Comparison of ENCODE assay signal across 8 cellular contexts in the genomic region with DNA sequence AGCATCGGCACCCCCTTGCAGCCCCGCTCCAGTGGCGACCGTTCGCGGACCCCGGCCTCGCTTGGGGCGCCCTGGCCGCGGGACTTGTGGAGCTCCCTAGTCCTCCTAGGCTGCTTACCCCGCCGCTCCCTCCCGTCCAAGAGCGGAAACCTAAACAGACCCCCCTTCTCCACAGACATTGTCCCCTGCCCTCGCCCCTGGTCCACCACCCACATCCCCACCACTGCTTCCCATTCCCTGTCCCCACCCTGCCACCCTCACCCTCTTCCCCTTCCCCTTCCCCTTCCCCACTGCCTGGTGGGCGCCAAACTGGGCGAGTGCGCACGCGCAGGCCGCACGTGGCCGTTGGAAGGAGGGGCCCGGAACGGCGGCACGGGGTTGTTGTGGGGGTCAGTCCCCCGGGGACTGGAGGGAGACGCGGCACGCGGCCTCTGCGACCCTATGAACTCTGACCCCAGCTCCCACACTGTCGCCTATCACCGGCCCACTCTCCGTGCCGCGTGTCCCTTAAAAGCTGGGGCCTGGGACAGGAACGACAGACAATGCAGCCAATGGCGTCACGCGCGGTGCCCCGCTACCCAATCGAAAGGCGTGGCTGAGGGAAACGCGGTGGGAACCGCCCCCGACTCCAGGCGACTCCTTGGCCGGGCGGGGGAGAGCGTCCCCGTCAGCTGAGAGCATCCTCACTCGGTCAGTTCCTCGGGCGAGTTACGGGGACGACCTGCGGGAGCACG. TPM values are rescaled to one million over a fixed set of nuclear protein-coding genes. Genes with fewer than 3 reads are reported as not detected.
A peak's percentile ranks its signal among the peaks of the same experiment; 100 is the strongest.
DNase-seq lines count a peak whose midpoint lies in the region; ATAC-seq and TF ChIP-seq lines count a peak whose summit lies in the region.

A gene (plus strand): TSS at position 667 of the 734 bp plus-strand sequence. CDS start 103 bp downstream, outside the sequence.

- DNase-seq in breast epithelium (ENCODE audit: low spot score in 2 of 2) (peak; percentile 92 to 95), MCF 10A (ENCODE audit: unreplicated experiment) (no peak), NCI-H524 (lab: John Stamatoyannopoulos, UW) (peak; percentile 87 to 93), memory B cell (ENCODE audit: low spot score in 2 of 2) (peak; percentile 89 to 93)
- peak; percentile 97 for DNase-seq in activated CD8-positive, alpha-beta T cell treated with anti-CD3 and anti-CD28 coated beads, Interleukin-2, amount 10 ng/mL, durations not matched to agents 7 days and 5 days
- DNase-seq in stimulated activated CD4-positive, alpha-beta T cell treated with anti-CD3 and anti-CD28 coated beads, TNF-alpha, amount 100 ng/mL, for 4 hours (ENCODE audit: low read depth in 3 of 3): peak; percentile 90 to 92 (median 91)

- H3K27me3 ChIP-seq in breast epithelium (no peaks in the 10 kb centered on the region), endocrine pancreas (ENCODE audit: control insufficient read depth, insufficient read depth, low read length) (no peaks in the 10 kb centered on the region)

- H3K4me3 ChIP-seq in breast epithelium (peak within 1 kb of the TSS; percentile 52 to 68 (median 64)), endocrine pancreas (ENCODE audit: control insufficient read depth, insufficient read depth, low read length) (peak within 1 kb of the TSS; percentile 54)

- H3K4me1 ChIP-seq in breast epithelium (peaks cover 0 to 4% of the 10 kb centered on the region in 2 donors), endocrine pancreas (ENCODE audit: control insufficient read depth, insufficient read depth, low read length) (no peaks in the 10 kb centered on the region)

- no TSS peak for BruUV-seq in MCF 10A (replicated peaks; lab: Mats Ljungman, UMichigan)

- no peaks in the 10 kb centered on the region for H3K4me1 Mint-ChIP-seq in MCF 10A (ENCODE audit: insufficient read depth, unreplicated experiment)
- peaks cover 9% of the 10 kb centered on the region for H3K4me1 Mint-ChIP-seq in activated CD8-positive, alpha-beta T cell treated with anti-CD3 and anti-CD28 coated beads, Interleukin-2, amount 10 ng/mL, durations not matched to agents 7 days and 5 days (ENCODE audit: low read depth)
- peaks cover 13% of the 10 kb centered on the region for H3K4me1 Mint-ChIP-seq in memory B cell

- H3K27ac Mint-ChIP-seq in MCF 10A (ENCODE audit: low read depth, unreplicated experiment) (no peak within 1 kb of the TSS), memory B cell (no peak within 1 kb of the TSS)
- H3K27ac Mint-ChIP-seq in activated CD8-positive, alpha-beta T cell treated with anti-CD3 and anti-CD28 coated beads, Interleukin-2, amount 10 ng/mL, durations not matched to agents 7 days and 5 days: peak within 1 kb of the TSS; percentile 53

- H3K9me3 ChIP-seq in breast epithelium (no peaks in the 10 kb centered on the region), endocrine pancreas (ENCODE audit: control insufficient read depth, low read length) (no peaks in the 10 kb centered on the region)

- H3K9ac ChIP-seq in endocrine pancreas (ENCODE audit: control insufficient read depth, insufficient read depth, low read length): peak within 1 kb of the TSS; percentile 47

- POLR2A ChIA-PET in MCF 10A (lab: Yijun Ruan, JAX): interaction anchor here (1.0 kb wide), 1 partner anchor 25 kb away, joined by 4 read pairs; a partner anchor contains a TSS
- POLR2A ChIA-PET in activated CD8-positive, alpha-beta T cell treated with anti-CD3 and anti-CD28 coated beads, Interleukin-2, amount 10 ng/mL, durations not matched to agents 7 days and 5 days (lab: Charles Lee): interaction anchor here (0.8 to 1.6 kb wide), 5 partner anchors 16 to 181 kb away, joined by 3 to 5 read pairs (median 3); no protein-coding TSS in a partner anchor

- intact Hi-C loops in breast epithelium (cut with DNase I; ENCODE audit: low total_unique reads): no loop called here
- intact Hi-C loops in MCF 10A (cut with micrococcal nuclease): no loop called here

- no peak for TF ChIP-seq POLR2A in breast epithelium (IDR thresholded peaks at IDR 0.05)

- H3K4me3 Mint-ChIP-seq in MCF 10A (ENCODE audit: unreplicated experiment): no peak within 1 kb of the TSS
- H3K4me3 Mint-ChIP-seq in activated CD8-positive, alpha-beta T cell treated with anti-CD3 and anti-CD28 coated beads, Interleukin-2, amount 10 ng/mL, durations not matched to agents 7 days and 5 days: no peak within 1 kb of the TSS
- no peak within 1 kb of the TSS for H3K4me3 Mint-ChIP-seq in memory B cell

- H3K36me3 Mint-ChIP-seq in MCF 10A (ENCODE audit: insufficient read depth, unreplicated experiment): no peaks in the 10 kb centered on the region
- H3K36me3 Mint-ChIP-seq in activated CD8-positive, alpha-beta T cell treated with anti-CD3 and anti-CD28 coated beads, Interleukin-2, amount 10 ng/mL, durations not matched to agents 7 days and 5 days (ENCODE audit: low read depth): no peaks in the 10 kb centered on the region
- no peaks in the 10 kb centered on the region for H3K36me3 Mint-ChIP-seq in memory B cell

- peaks cover 6% of the 10 kb centered on the region for H3K9me3 Mint-ChIP-seq in MCF 10A (ENCODE audit: unreplicated experiment)
- no peaks in the 10 kb centered on the region for H3K9me3 Mint-ChIP-seq in activated CD8-positive, alpha-beta T cell treated with anti-CD3 and anti-CD28 coated beads, Interleukin-2, amount 10 ng/mL, durations not matched to agents 7 days and 5 days (ENCODE audit: insufficient read depth)
- H3K9me3 Mint-ChIP-seq in memory B cell: no peaks in the 10 kb centered on the region

- CTCF ChIA-PET in MCF 10A (lab: Yijun Ruan, JAX): interaction anchor here (0.8 to 1.0 kb wide), 2 partner anchors 18 to 53 kb away, joined by 3 to 4 read pairs; no protein-coding TSS in a partner anchor
- CTCF ChIA-PET in activated CD8-positive, alpha-beta T cell treated with anti-CD3 and anti-CD28 coated beads, Interleukin-2, amount 10 ng/mL, durations not matched to agents 7 days and 5 days (lab: Charles Lee): interaction anchor here (1.0 to 3.1 kb wide), 10 partner anchors 8 to 59 kb away, joined by 3 to 16 read pairs (median 4); a partner anchor contains a TSS

- H3K27ac ChIP-seq in breast epithelium: peak within 1 kb of the TSS; percentile 16 to 66

- ATAC-seq in HG03196 (IDR thresholded peaks at IDR 0.05; ENCODE audit: unreplicated experiment) (peak; percentile 80), memory B cell (ENCODE audit: low read depth) (peak; percentile 99)
- peak; percentile 100 for ATAC-seq in activated CD8-positive, alpha-beta T cell treated with anti-CD3 and anti-CD28 coated beads, Interleukin-2, amount 10 ng/mL, durations not matched to agents 7 days and 5 days

- no peak for TF ChIP-seq CTCF in breast epithelium (IDR thresholded peaks at IDR 0.05)
- no peak for TF ChIP-seq CTCF in MCF 10A (IDR thresholded peaks at IDR 0.05; ENCODE audit: unreplicated experiment)

- no peaks in the 10 kb centered on the region for H3K36me3 ChIP-seq in breast epithelium
- H3K36me3 ChIP-seq in endocrine pancreas (ENCODE audit: control insufficient read depth, insufficient read depth, low read length): no peaks in the 10 kb centered on the region

- H3K27me3 Mint-ChIP-seq in MCF 10A (ENCODE audit: insufficient read depth, unreplicated experiment): peaks cover 40% of the 10 kb centered on the region
- peaks cover 24% of the 10 kb centered on the region for H3K27me3 Mint-ChIP-seq in activated CD8-positive, alpha-beta T cell treated with anti-CD3 and anti-CD28 coated beads, Interleukin-2, amount 10 ng/mL, durations not matched to agents 7 days and 5 days (ENCODE audit: low read depth)
- H3K27me3 Mint-ChIP-seq in memory B cell: peaks cover 4% of the 10 kb centered on the region

RNA-seq across cellular contexts. Expression of the gene that starts here (rescaled TPM):
- total RNA-seq in breast epithelium (1 to 10 TPM in 1 of 3 donors, under 1 TPM in 2; 0.15 to 2.3 (median 0.48) TPM), MCF 10A (2022) (not detected in 2 replicates)
- 1 to 10 TPM in 1 of 2 experiments, under 1 TPM in 1; 0.44 to 1.6 TPM for total RNA-seq in activated CD8-positive, alpha-beta T cell treated with anti-CD3 and anti-CD28 coated beads, Interleukin-2, amount 10 ng/mL, durations not matched to agents 7 days and 5 days
